Comparison of ENCODE assay signal across 1 cellular context in the genomic region with DNA sequence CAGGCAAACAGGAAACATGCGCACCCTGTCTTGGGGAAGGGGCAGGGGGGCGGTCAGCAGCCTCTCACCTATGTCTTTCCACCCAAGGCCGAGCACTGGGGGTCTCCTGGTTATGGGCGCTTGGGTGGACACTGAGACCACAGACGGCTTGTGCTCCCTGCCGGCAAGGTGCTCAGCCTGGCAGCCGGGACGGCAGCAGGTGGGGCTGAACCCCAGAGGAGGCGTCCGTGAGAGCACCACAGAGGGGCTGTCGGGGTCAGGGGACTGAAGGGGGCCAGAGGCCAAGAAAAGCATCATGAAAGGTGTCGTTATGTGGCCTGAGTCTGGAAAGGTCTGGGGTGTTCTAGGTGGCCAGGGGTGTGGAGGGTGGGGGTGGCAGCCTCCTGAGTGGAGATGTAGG.
TF ChIP-seq lines count a peak whose summit lies in the region.

No MANE protein-coding gene starts in this region.

TF ChIP-seq in H1, 55 proteins besides CTCF, POLR2A, EP300 and RAD21:
- no peak for TF ChIP-seq SIX5 (IDR thresholded peaks at IDR 0.05; ENCODE audit: low read depth, low read length)
- no peak for TF ChIP-seq TAF7 (optimal IDR thresholded peaks at IDR 0.05; ENCODE audit: borderline replicate concordance, low read depth, low read length)
- no peak for TF ChIP-seq SAP30 (IDR thresholded peaks at IDR 0.05; ENCODE audit: insufficient read depth, insufficient replicate concordance, low read length)
- no peak for TF ChIP-seq RXRA (IDR thresholded peaks at IDR 0.05; ENCODE audit: insufficient read depth, low read depth, low read length)
- TF ChIP-seq PHF8 (conservative IDR thresholded peaks at IDR 0.05; ENCODE audit: low read depth, low read length) = no peak
- no peak for TF ChIP-seq NANOG (IDR thresholded peaks at IDR 0.05; ENCODE audit: insufficient read depth, low read depth, low read length, poor library complexity, severe bottlenecking)
- TF ChIP-seq CHD2 (IDR thresholded peaks at IDR 0.05; ENCODE audit: low read length) = no peak
- no peak for TF ChIP-seq MAFK (IDR thresholded peaks at IDR 0.05; ENCODE audit: low read depth, low read length)
- TF ChIP-seq TBP (IDR thresholded peaks at IDR 0.05; ENCODE audit: low read depth, low read length) = no peak
- TF ChIP-seq BRCA1 (IDR thresholded peaks at IDR 0.05; ENCODE audit: low read depth, low read length) = no peak
- no peak for TF ChIP-seq CEBPB (IDR thresholded peaks at IDR 0.05; ENCODE audit: low read depth, low read length)
- no peak for TF ChIP-seq JUN (IDR thresholded peaks at IDR 0.05; ENCODE audit: low read depth, low read length)
- TF ChIP-seq SIN3A (conservative IDR thresholded peaks at IDR 0.05 in 1 of 2, IDR thresholded peaks at IDR 0.05 in 1 of 2; ENCODE audit: low read depth in 1 of 2, low read length in 2 of 2) = no peak
- no peak for TF ChIP-seq HDAC2 (IDR thresholded peaks at IDR 0.05; ENCODE audit: borderline replicate concordance in 1 of 2, low read depth in 2 of 2, low read length in 2 of 2)
- no peak for TF ChIP-seq EGR1 (IDR thresholded peaks at IDR 0.05; ENCODE audit: borderline replicate concordance, low read depth, low read length)
- no peak for TF ChIP-seq CBX5 (IDR thresholded peaks at IDR 0.05; ENCODE audit: low read depth, low read length)
- no peak for TF ChIP-seq SP4 (IDR thresholded peaks at IDR 0.05; ENCODE audit: low read length)
- no peak for TF ChIP-seq NRF1 (IDR thresholded peaks at IDR 0.05; ENCODE audit: low read depth, low read length)
- no peak for TF ChIP-seq EZH2 (IDR thresholded peaks at IDR 0.05; ENCODE audit: low read depth, low read length, severe bottlenecking)
- TF ChIP-seq JUND (IDR thresholded peaks at IDR 0.05; ENCODE audit: low read length) = no peak
